In genomic region chr7:150572496-150572895, GRCh38 we compare ENCODE assay signal across 19 cellular contexts. TPM values are rescaled to one million over a fixed set of nuclear protein-coding genes. Genes with fewer than 3 reads are reported as not detected.
"Had no signal": no experiment of that assay in that cellular context is flagged by ENCODE, and none has a peak within 500 bp of the region (broad histone marks: within the 10 kb centered on the region; RNA-seq: fewer than 3 reads in every experiment).

No MANE protein-coding gene starts in this region.

- H3K27ac ChIP-seq: body of pancreas, epithelial cell of prostate, left lung, thoracic aorta, upper lobe of left lung, VCaP had no signal

- H3K27ac Mint-ChIP-seq: activated T-helper 2 cell treated with anti-CD3 and anti-CD28 coated beads, Interferon-gamma antibody, Interleukin-2, Interleukin-4, amounts not matched to agents 10 μg/mL and 5 μg/mL and 100 μg/mL, durations not matched to agents 14 hours and 24 hours and 36 hours; mesothelial cell of epicardium; stimulated activated naive B cell treated with anti-CD40 and anti-IgM and Interleukin-4, amounts not matched to agents 10 μg/mL and 1 μg/mL and 100 μg/mL, for 72 hours had no signal

- FAIRE-seq: frontal cortex had no signal

- ATAC-seq: body of pancreas; effector memory CD8-positive, alpha-beta T cell; left lung; stimulated activated naive B cell treated with anti-CD40 and anti-IgM and Interleukin-4, amounts not matched to agents 10 μg/mL and 1 μg/mL and 100 μg/mL, for 72 hours had no signal

- H3K9me3 ChIP-seq: body of pancreas, thoracic aorta had no signal

- DNase-seq: activated CD4-positive, CD25-positive, alpha-beta regulatory T cell treated with anti-CD3 and anti-CD28 coated beads, Interleukin-2, amount 50 U/mL, for 72 hours; activated naive CD8-positive, alpha-beta T cell treated with anti-CD3 and anti-CD28 coated beads, Interleukin-2, amount 10 ng/mL, durations not matched to agents 7 days and 5 days; activated T-cell treated with anti-CD3 and anti-CD28 coated beads, Interleukin-2, amount 50 U/mL, for 24 hours; body of pancreas; effector memory CD8-positive, alpha-beta T cell; left lung; retina; stimulated activated naive B cell treated with anti-CD40 and anti-IgM and Interleukin-4, amounts not matched to agents 10 μg/mL and 1 μg/mL and 100 μg/mL, for 72 hours; T-helper 2 cell had no signal

- H3K36me3 Mint-ChIP-seq: mesothelial cell of epicardium; stimulated activated naive B cell treated with anti-CD40 and anti-IgM and Interleukin-4, amounts not matched to agents 10 μg/mL and 1 μg/mL and 100 μg/mL, for 72 hours had no signal

- H3K27me3 Mint-ChIP-seq: activated naive CD8-positive, alpha-beta T cell treated with anti-CD3 and anti-CD28 coated beads, Interleukin-2, amount 10 ng/mL, durations not matched to agents 7 days and 5 days; activated T-cell treated with anti-CD3 and anti-CD28 coated beads, Interleukin-2, amount 50 U/mL, for 24 hours; effector memory CD8-positive, alpha-beta T cell had no signal

- H3K27me3 ChIP-seq: body of pancreas, left lung, upper lobe of left lung had no signal

- H3K4me3 Mint-ChIP-seq: activated naive CD8-positive, alpha-beta T cell treated with anti-CD3 and anti-CD28 coated beads, Interleukin-2, amount 10 ng/mL, durations not matched to agents 7 days and 5 days; activated T-cell treated with anti-CD3 and anti-CD28 coated beads, Interleukin-2, amount 50 U/mL, for 24 hours; mesothelial cell of epicardium; neural crest cell; stimulated activated naive B cell treated with anti-CD40 and anti-IgM and Interleukin-4, amounts not matched to agents 10 μg/mL and 1 μg/mL and 100 μg/mL, for 72 hours had no signal

- H3K4me1 Mint-ChIP-seq: mesothelial cell of epicardium, neural crest cell had no signal

RNA-seq across cellular contexts. Expression of gene GIMAP4, which starts 5.3 kb away (rescaled TPM):
- total RNA-seq: fibroblast of lung, mesothelial cell of epicardium, neural crest cell had no signal
- polyA plus RNA-seq: fibroblast of lung had no signal

RNA-seq across cellular contexts. Expression of gene GIMAP7, which starts 57.8 kb away (rescaled TPM):
- total RNA-seq: fibroblast of lung, kidney epithelial cell, mesothelial cell of epicardium, neural crest cell had no signal
- polyA plus RNA-seq: fibroblast of lung had no signal

RNA-seq across cellular contexts. Expression of gene GIMAP6, which starts 59.7 kb away (rescaled TPM):
- total RNA-seq: kidney epithelial cell, mesothelial cell of epicardium, neural crest cell had no signal
- polyA plus RNA-seq: fibroblast of lung had no signal
